ENCODE assay signal across 14 cellular contexts in the genomic region with DNA sequence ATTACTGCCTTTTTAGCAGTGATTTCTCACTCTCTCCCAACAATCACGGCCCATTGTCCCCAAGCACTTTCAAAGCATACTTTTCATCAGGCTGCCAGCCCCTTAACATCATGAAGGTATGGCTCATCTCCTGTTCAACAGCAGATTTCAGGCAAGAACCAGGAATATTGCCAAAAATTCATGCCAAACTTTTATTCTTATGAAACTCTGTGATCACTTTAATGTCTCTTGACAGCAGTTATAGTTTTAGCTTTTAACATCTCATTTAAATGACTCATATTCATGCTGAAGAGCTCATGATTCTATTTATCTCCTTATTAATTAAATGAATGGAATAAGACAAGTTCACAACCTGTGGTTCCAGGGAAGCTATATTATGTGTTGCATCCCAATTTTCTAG.
"Had no signal": no experiment of that assay in that cellular context is flagged by ENCODE, and none has a peak within 500 bp of the region (broad histone marks: within the 10 kb centered on the region; RNA-seq: fewer than 3 reads in every experiment).

No MANE protein-coding gene starts in this region.

- H3K4me3 ChIP-seq: esophagus squamous epithelium, hepatocyte, pancreas, tibial artery, uterus had no signal

- DNase-seq: activated CD4-positive, alpha-beta T cell treated with anti-CD3 and anti-CD28 coated beads for 36 hours; activated CD8-positive, alpha-beta T cell treated with anti-CD3 and anti-CD28 coated beads for 36 hours; activated effector memory CD4-positive, alpha-beta T cell treated with Interleukin-2 at 50 U/mL for 16 hours; activated T-cell treated with anti-CD3 and anti-CD28 coated beads, Interleukin-2, amount 50 U/mL, for 4 hours; amniotic stem cell; brain microvascular endothelial cell; effector CD8-positive, alpha-beta T cell; esophagus squamous epithelium; naive thymus-derived CD8-positive, alpha-beta T cell; pancreas; T-helper 17 cell; tibial artery; uterus had no signal
